ENCODE assay signal across 8 cellular contexts in genomic region chr14:73887704-73888459, GRCh38. TPM values are rescaled to one million over a fixed set of nuclear protein-coding genes. Genes with fewer than 3 reads are reported as not detected.
DNase-seq lines count a peak whose midpoint lies in the region; ATAC-seq and TF ChIP-seq lines count a peak whose summit lies in the region.

No MANE protein-coding gene starts in this region.

- H3K9ac ChIP-seq in rectal smooth muscle tissue (ENCODE audit: low read length) = peak overlapping the region; percentile 11

- H3K4me3 ChIP-seq in GM12875 (ENCODE audit: low read depth, low read length) (peak overlapping the region; percentile 85), Peyer's patch (peak overlapping the region; percentile 72 to 94 (median 75)), rectal smooth muscle tissue (ENCODE audit: low read length) (peak overlapping the region; percentile 89)

- H3K9me3 ChIP-seq in Peyer's patch = no peaks in the 10 kb centered on the region

- H3K36me3 ChIP-seq in Peyer's patch (no peaks in the 10 kb centered on the region), rectal smooth muscle tissue (ENCODE audit: control insufficient read depth, insufficient read depth, low read length) (no peaks in the 10 kb centered on the region)

- H3K27ac ChIP-seq in Peyer's patch (peak overlapping the region in 2 of 4 donors; percentile 88 to 91), rectal smooth muscle tissue (ENCODE audit: low read depth, low read length) (peak overlapping the region; percentile 98)

- H3K27me3 ChIP-seq in Peyer's patch = no peaks in the 10 kb centered on the region
- no peaks in the 10 kb centered on the region for H3K27me3 ChIP-seq in rectal smooth muscle tissue (ENCODE audit: control insufficient read depth, insufficient read depth, low read length)

- no peak for TF ChIP-seq CTCF in GM12875 (IDR thresholded peaks at IDR 0.05; ENCODE audit: borderline replicate concordance, insufficient read depth, low read depth, low read length)
- TF ChIP-seq CTCF in Peyer's patch (IDR thresholded peaks at IDR 0.05) = no peak

- TF ChIP-seq POLR2A in Peyer's patch (IDR thresholded peaks at IDR 0.05) (no peak), erythroblast (IDR thresholded peaks at IDR 0.05; ENCODE audit: low read length) (no peak)

- H3K4me1 ChIP-seq in Peyer's patch (peaks cover 0 to 22% (median 0%) of the 10 kb centered on the region in 4 donors), rectal smooth muscle tissue (ENCODE audit: control insufficient read depth, insufficient read depth, low read length) (peaks cover 15% of the 10 kb centered on the region)

- ATAC-seq in GM18517 (IDR thresholded peaks at IDR 0.05; ENCODE audit: unreplicated experiment) (no peak), GM19467 (IDR thresholded peaks at IDR 0.05; ENCODE audit: unreplicated experiment) (no peak)

- DNase-seq in Peyer's patch = no peak
- peak; percentile 33 to 59 for DNase-seq in erythroblast (lab: John Stamatoyannopoulos, UW)
- DNase-seq in epidermal melanocyte (ENCODE audit: insufficient read length, low spot score) = no peak
- DNase-seq in HPDE6-E6E7 (ENCODE audit: extremely low spot score) = no peak

RNA-seq across cellular contexts. Expression of gene ZNF410, which starts 1.2 kb away (rescaled TPM):
- total RNA-seq in Peyer's patch = 10 to 100 TPM; 44.6 to 71.2 (median 61.0) TPM

RNA-seq across cellular contexts. Expression of gene PTGR2, which starts 36.3 kb away (rescaled TPM):
- 10 to 100 TPM; 11.1 to 19.0 (median 12.9) TPM for total RNA-seq in Peyer's patch

Comparison
In these comparisons a context has a peak if more than half of its experiments do, and no peak if none do; other contexts are left out.
1. DNase-seq: peak in erythroblast (2 of 2); none in Peyer's patch (0 of 3), epidermal melanocyte (single experiment) and HPDE6-E6E7 (single experiment).
2. Peak in every context shown above with its lines, with median percentiles within 50 percentile points of each other: H3K4me3 ChIP-seq.